8 cellular contexts compared by ENCODE assay signal in the genomic region with DNA sequence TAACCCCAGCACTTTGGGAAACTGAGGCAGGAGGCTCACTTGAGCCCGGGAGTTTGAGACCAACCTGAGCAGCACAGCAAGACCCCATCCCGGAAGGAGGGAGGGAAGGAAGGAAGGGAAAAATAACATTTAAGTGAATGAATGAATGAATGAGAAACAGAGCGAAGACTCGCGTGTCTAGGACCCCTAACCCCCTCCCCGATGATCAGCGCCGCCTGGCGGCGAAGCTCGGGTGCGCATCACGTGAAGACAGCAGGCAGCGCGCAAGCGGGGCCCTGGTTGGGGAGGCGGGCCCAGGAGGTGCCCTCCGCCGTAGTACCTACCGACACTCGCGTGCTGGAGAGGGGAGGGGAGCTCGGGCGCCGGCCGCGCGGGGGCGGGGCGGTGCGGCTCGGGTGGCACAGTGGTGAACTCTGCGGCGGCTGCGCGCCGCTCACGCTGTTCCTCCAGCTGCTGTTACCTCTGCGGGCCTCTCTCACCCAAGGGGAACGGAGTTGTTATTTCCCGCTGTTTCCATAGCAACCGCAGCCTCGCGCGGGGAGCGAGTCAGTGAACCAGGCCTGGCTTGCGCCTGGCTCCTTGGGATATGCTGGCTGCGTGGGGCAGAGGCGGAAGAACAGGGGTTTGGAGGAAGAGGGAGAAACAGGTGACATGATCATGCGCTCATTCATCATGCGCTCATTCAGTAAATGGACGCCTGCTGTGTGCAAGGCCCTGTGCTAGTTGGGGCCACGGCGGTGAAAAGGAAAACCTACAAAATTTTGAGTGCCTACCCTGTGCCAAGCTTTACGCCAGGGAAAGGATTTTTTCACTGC. TPM values are rescaled to one million over a fixed set of nuclear protein-coding genes. Genes with fewer than 3 reads are reported as not detected.
DNase-seq lines count a peak whose midpoint lies in the region; ATAC-seq, FAIRE-seq and TF ChIP-seq lines count a peak whose summit lies in the region.

No MANE protein-coding gene starts in this region.

- no peaks in the 10 kb centered on the region for H4K20me1 ChIP-seq in keratinocyte (ENCODE audit: control insufficient read depth, extremely low read depth, insufficient read depth, low read length)

- no peaks in the 10 kb centered on the region for H3K36me3 ChIP-seq in keratinocyte (ENCODE audit: control insufficient read depth in 2 of 2, extremely low read depth in 1 of 2, insufficient read depth in 2 of 2, low read length in 2 of 2)

- no peaks in the 10 kb centered on the region for H3K9me3 Mint-ChIP-seq in central memory CD8-positive, alpha-beta T cell

- FAIRE-seq in keratinocyte (lab: Jason Lieb, UNC), result no peak

- H3K36me3 Mint-ChIP-seq in central memory CD8-positive, alpha-beta T cell (ENCODE audit: insufficient read depth), result peaks cover 3% of the 10 kb centered on the region

- dilution Hi-C loops in keratinocyte (cut with MboI; ENCODE audit: extremely low pct_ligation_motif_present, low sequenced_read_pairs), result no loop called here

- H3K9me1 ChIP-seq in keratinocyte (ENCODE audit: control insufficient read depth, extremely low read depth, insufficient read depth, low read length), result no peaks in the 10 kb centered on the region

- peak; percentile 78 to 94 (median 81) for TF ChIP-seq CTCF in keratinocyte (optimal IDR thresholded peaks at IDR 0.05 in 1 of 3, IDR thresholded peaks at IDR 0.05 in 1 of 3, conservative IDR thresholded peaks at IDR 0.05 in 1 of 3; ENCODE audit: extremely low read depth in 1 of 3, insufficient read depth in 2 of 3, low read length in 3 of 3)

- peak; percentile 89 for ATAC-seq in GM18909 (IDR thresholded peaks at IDR 0.05; ENCODE audit: poor library complexity, unreplicated experiment)
- ATAC-seq in HG03175 (IDR thresholded peaks at IDR 0.05; ENCODE audit: unreplicated experiment), result peak; percentile 84
- ATAC-seq in central memory CD8-positive, alpha-beta T cell (replicated peaks; ENCODE audit: extremely low read depth, poor library complexity, severe bottlenecking), result peak; percentile 84

- peaks cover 11% of the 10 kb centered on the region for H3K4me1 ChIP-seq in keratinocyte (ENCODE audit: control insufficient read depth, extremely low read depth, insufficient read depth, low read length)

- H3K27ac Mint-ChIP-seq in central memory CD8-positive, alpha-beta T cell (ENCODE audit: low read depth), result no peak overlapping the region

- H3K27me3 ChIP-seq in keratinocyte (ENCODE audit: control insufficient read depth, extremely low read depth, insufficient read depth, low read length), result peaks cover 14% of the 10 kb centered on the region

- DNase-seq in AG08395 (ENCODE audit: low spot score) (peak; percentile 63), NCI-H2227 treated with DMSO at 0.1 percent for 48 hours (lab: John Stamatoyannopoulos, UW) (peak; percentile 96), keratinocyte (ENCODE audit: low read depth, low spot score) (peak; percentile 41)
- peak; percentile 52 to 64 (median 57) for DNase-seq in activated CD4-positive, CD25-positive, alpha-beta regulatory T cell (lab: John Stamatoyannopoulos, UW)
- peak; percentile 52 to 54 for DNase-seq in central memory CD8-positive, alpha-beta T cell (ENCODE audit: low spot score in 2 of 2)
- DNase-seq in stimulated activated CD4-positive, alpha-beta T cell treated with anti-CD3 and anti-CD28 coated beads, Interleukin-12 subunit alpha, Interleukin-12 subunit beta, amount 100 ng/mL, for 48 hours (ENCODE audit: low read depth in 2 of 3, low spot score in 1 of 3), result peak; percentile 76 to 84 (median 84)

- peak overlapping the region; percentile 47 to 70 (median 58) for H3K4me3 ChIP-seq in keratinocyte (ENCODE audit: control insufficient read depth in 2 of 3, extremely low read depth in 1 of 3, insufficient read depth in 2 of 3, low read depth in 1 of 3, low read length in 3 of 3)

- H3K4me2 ChIP-seq in keratinocyte (ENCODE audit: control insufficient read depth, extremely low read depth, insufficient read depth, low read depth, low read length), result peak overlapping the region; percentile 87

- H3K4me3 Mint-ChIP-seq in central memory CD8-positive, alpha-beta T cell, result peak overlapping the region; percentile 66

- peak overlapping the region; percentile 63 for H3K9ac ChIP-seq in keratinocyte (ENCODE audit: control insufficient read depth, extremely low read depth, insufficient read depth, low read length)

- peaks cover 53% of the 10 kb centered on the region for H3K27me3 Mint-ChIP-seq in central memory CD8-positive, alpha-beta T cell

- H3K27ac ChIP-seq in keratinocyte (ENCODE audit: control insufficient read depth, insufficient read depth, low read length), result peak overlapping the region; percentile 22

- H3K9me3 ChIP-seq in keratinocyte (ENCODE audit: control insufficient read depth, low read depth, low read length), result no peaks in the 10 kb centered on the region

- H3K4me1 Mint-ChIP-seq in central memory CD8-positive, alpha-beta T cell, result peaks cover 24% of the 10 kb centered on the region

- H2AFZ ChIP-seq in keratinocyte (ENCODE audit: control insufficient read depth, low read length), result peak overlapping the region; percentile 86

- H3K79me2 ChIP-seq in keratinocyte (ENCODE audit: control insufficient read depth, insufficient read depth, low read length), result no peaks in the 10 kb centered on the region

RNA-seq across cellular contexts. Expression of a gene that starts 2.0 kb away (rescaled TPM):
- polyA plus RNA-seq in keratinocyte, result 0.03 to 0.10 TPM (median 0.08 TPM) in 3 replicates
- 0.62 TPM for polyA plus RNA-seq in keratinocyte (2011; ENCODE audit: low read depth)
- polyA plus RNA-seq in keratinocyte (2011; cell fraction: cytosol; rRNA removed), result 0.04 and 0.05 TPM in 2 replicates
- polyA plus RNA-seq in keratinocyte (2011; cell fraction: nucleus; rRNA removed), result 0.04 and 0.05 TPM in 2 replicates
- 0.05 and 0.23 TPM in 2 replicates for polyA plus RNA-seq in keratinocyte (2012; ENCODE audit: low replicate concordance)
- polyA minus RNA-seq in keratinocyte, result 0.06 TPM in 1 of 3 replicates, not detected in the others
- not detected for polyA minus RNA-seq in keratinocyte (2011; cell fraction: cytosol; rRNA and poly(A)+ RNA removed)
- not detected in 2 replicates for polyA minus RNA-seq in keratinocyte (2011; cell fraction: nucleus; rRNA and poly(A)+ RNA removed)

RNA-seq across cellular contexts. Expression of a gene that starts 42.9 kb away (rescaled TPM):
- 19.3 to 26.9 TPM (median 19.8 TPM) in 3 replicates for polyA plus RNA-seq in keratinocyte
- polyA plus RNA-seq in keratinocyte (2011; ENCODE audit: low read depth), result 45.9 TPM
- 19.0 and 26.8 TPM in 2 replicates for polyA plus RNA-seq in keratinocyte (2011; cell fraction: cytosol; rRNA removed)
- polyA plus RNA-seq in keratinocyte (2011; cell fraction: nucleus; rRNA removed), result 18.6 and 22.9 TPM in 2 replicates
- polyA plus RNA-seq in keratinocyte (2012; ENCODE audit: low replicate concordance), result 18.4 and 20.2 TPM in 2 replicates
- polyA minus RNA-seq in keratinocyte, result 4.8 to 27.8 TPM (median 14.4 TPM) in 3 replicates
- polyA minus RNA-seq in keratinocyte (2011; cell fraction: cytosol; rRNA and poly(A)+ RNA removed), result 29.9 TPM
- 9.9 and 16.4 TPM in 2 replicates for polyA minus RNA-seq in keratinocyte (2011; cell fraction: nucleus; rRNA and poly(A)+ RNA removed)

Comparison
In these comparisons a context has a peak if more than half of its experiments do, and no peak if none do; other contexts are left out.
1. Peak in every context shown above with its lines: DNase-seq, ATAC-seq, H3K4me3 ChIP-seq and H3K27ac ChIP-seq.
2. DNase-seq: peak in every context shown above with its lines; median percentile 96 in NCI-H2227 treated with DMSO at 0.1 percent for 48 hours; 84 in stimulated activated CD4-positive, alpha-beta T cell treated with anti-CD3 and anti-CD28 coated beads, Interleukin-12 subunit alpha, Interleukin-12 subunit beta, amount 100 ng/mL, for 48 hours; 63 in AG08395; 57 in activated CD4-positive, CD25-positive, alpha-beta regulatory T cell; 53 in central memory CD8-positive, alpha-beta T cell; 41 in keratinocyte.